In the genomic region with DNA sequence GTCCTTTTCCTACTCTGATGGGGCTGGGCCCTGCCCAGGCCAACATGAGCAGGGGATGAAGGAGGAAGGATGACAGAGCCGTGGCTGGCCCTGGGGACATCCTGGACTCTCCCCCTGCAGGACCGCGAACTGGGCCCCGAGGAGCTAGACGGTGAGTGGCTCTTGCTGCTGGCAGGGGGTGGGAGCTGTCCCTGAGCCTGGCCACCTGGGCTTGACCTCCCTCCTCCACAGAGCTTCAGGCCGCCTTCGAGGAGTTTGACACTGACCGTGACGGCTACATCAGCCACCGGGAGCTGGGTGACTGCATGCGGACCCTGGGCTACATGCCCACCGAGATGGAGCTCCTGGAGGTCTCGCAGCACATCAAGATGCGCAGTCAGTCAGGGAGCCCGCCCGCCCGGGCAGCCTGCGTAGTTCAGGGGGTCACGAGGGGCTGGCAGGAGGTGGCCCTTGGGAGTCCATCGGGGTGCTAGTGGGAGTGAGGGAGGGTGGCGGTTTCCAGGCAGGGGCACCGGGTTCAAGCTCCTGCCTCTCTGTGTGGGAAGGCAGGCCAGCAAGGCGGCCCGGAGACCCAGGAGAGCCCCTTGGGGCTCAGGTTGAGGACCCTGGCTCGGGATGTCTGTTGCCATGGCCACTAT, we compare ENCODE assay signal across 1 cellular context.
TF ChIP-seq lines count a peak whose summit lies in the region.

No MANE protein-coding gene starts in this region.

TF ChIP-seq in H1, 55 proteins besides CTCF, POLR2A, EP300 and RAD21:
- no peak for TF ChIP-seq KDM1A (IDR thresholded peaks at IDR 0.05; ENCODE audit: borderline replicate concordance, low read length)
- no peak for TF ChIP-seq BRCA1 (IDR thresholded peaks at IDR 0.05; ENCODE audit: low read depth, low read length)
- no peak for TF ChIP-seq ATF3 (IDR thresholded peaks at IDR 0.05; ENCODE audit: insufficient read depth, low read depth, low read length)
- no peak for TF ChIP-seq GTF2F1 (IDR thresholded peaks at IDR 0.05; ENCODE audit: borderline replicate concordance, low read depth, low read length)
- TF ChIP-seq POU5F1 (IDR thresholded peaks at IDR 0.05; ENCODE audit: low read depth, low read length): no peak
- no peak for TF ChIP-seq CHD2 (IDR thresholded peaks at IDR 0.05; ENCODE audit: low read length)
- TF ChIP-seq SP1 (IDR thresholded peaks at IDR 0.05; ENCODE audit: low read depth, low read length): no peak
- no peak for TF ChIP-seq ZNF274 (IDR thresholded peaks at IDR 0.05; ENCODE audit: borderline replicate concordance, extremely low read depth, low read length)
- no peak for TF ChIP-seq YY1 (IDR thresholded peaks at IDR 0.05; ENCODE audit: low read depth, low read length)
- TF ChIP-seq ATF2 (IDR thresholded peaks at IDR 0.05; ENCODE audit: low read length): no peak
- no peak for TF ChIP-seq CHD1 (IDR thresholded peaks at IDR 0.05; ENCODE audit: low read depth, low read length)
- no peak for TF ChIP-seq CEBPB (IDR thresholded peaks at IDR 0.05; ENCODE audit: low read depth, low read length)
- TF ChIP-seq SP2 (IDR thresholded peaks at IDR 0.05; ENCODE audit: low read length): no peak
- TF ChIP-seq RBBP5 (IDR thresholded peaks at IDR 0.05; ENCODE audit: borderline replicate concordance, low read depth, low read length): no peak
- no peak for TF ChIP-seq POLR2AphosphoS5 (IDR thresholded peaks at IDR 0.05; ENCODE audit: low read depth, low read length)
- no peak for TF ChIP-seq HDAC6 (IDR thresholded peaks at IDR 0.05; ENCODE audit: low read depth, low read length)
- no peak for TF ChIP-seq RNF2 (IDR thresholded peaks at IDR 0.05; ENCODE audit: borderline replicate concordance, low read depth, low read length, missing control alignments, poor library complexity, severe bottlenecking)
- TF ChIP-seq, protein P1, sequence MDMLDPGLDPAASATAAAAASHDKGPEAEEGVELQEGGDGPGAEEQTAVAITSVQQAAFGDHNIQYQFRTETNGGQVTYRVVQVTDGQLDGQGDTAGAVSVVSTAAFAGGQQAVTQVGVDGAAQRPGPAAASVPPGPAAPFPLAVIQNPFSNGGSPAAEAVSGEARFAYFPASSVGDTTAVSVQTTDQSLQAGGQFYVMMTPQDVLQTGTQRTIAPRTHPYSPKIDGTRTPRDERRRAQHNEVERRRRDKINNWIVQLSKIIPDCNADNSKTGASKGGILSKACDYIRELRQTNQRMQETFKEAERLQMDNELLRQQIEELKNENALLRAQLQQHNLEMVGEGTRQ (IDR thresholded peaks at IDR 0.05; ENCODE audit: low read length): no peak
- no peak for TF ChIP-seq BACH1 (IDR thresholded peaks at IDR 0.05; ENCODE audit: low read length)
- no peak for TF ChIP-seq SIRT6 (IDR thresholded peaks at IDR 0.05; ENCODE audit: low read length)
